In the genomic region with DNA sequence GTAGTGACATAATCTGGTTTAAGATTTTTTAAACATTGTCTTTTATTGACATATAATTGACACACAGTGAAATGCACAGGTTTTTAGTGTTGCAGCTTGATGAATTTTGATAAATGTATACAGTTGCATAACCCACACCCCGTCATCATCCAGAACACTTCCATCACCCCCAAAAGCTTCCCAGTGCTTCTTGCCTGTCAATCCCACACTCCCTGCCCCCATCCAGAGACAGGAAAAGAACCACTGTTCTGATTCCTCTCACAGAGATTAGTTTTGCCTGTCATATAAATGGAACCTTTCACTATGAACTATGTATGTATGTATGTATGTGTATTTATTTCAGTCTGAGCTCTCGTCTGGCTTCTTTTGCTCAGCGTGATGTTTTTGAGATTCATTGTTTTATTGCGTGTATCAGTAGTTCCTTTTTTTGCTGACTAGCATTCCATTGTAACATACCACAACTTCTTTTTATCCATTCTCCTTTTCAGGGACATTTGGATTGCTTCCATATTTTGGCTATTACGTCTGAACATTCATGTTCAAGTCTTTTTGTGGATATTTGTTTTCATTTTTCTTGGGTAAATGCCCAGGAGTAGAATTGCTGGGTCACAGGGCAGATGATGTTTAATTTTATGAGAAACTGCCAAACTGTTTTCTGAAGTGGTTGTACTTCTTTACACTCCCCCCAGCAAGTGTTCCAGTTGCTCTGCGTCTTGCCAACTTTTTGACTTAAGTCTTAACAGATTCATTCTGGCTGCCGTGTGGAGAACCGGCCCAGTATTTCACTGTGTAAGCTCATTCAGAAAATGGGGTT, we compare ENCODE assay signal across 10 cellular contexts. TPM values are rescaled to one million over a fixed set of nuclear protein-coding genes. Genes with fewer than 3 reads are reported as not detected.
A peak's percentile ranks its signal among the peaks of the same experiment; 100 is the strongest.
DNase-seq lines count a peak whose midpoint lies in the region; ATAC-seq and TF ChIP-seq lines count a peak whose summit lies in the region.
"Had no signal": no experiment of that assay in that cellular context is flagged by ENCODE, and none has a peak within 500 bp of the region (broad histone marks: within the 10 kb centered on the region; RNA-seq: fewer than 3 reads in every experiment).

No MANE protein-coding gene starts in this region.

- peaks cover 4% of the 10 kb centered on the region for H3K9me3 Mint-ChIP-seq in T-helper 1 cell treated with Interleukin-12 subunit alpha and Interleukin-12 subunit beta and Interleukin-4 antibody, amounts not matched to agents 30 μg/mL and 1 μg/mL, for 36 hours
- no peaks in the 10 kb centered on the region for H3K9me3 Mint-ChIP-seq in activated CD4-positive, alpha-beta memory T cell treated with anti-CD3 and anti-CD28 coated beads for 36 hours
- no peaks in the 10 kb centered on the region for H3K9me3 Mint-ChIP-seq in Calu3 (ENCODE audit: low read depth, unreplicated experiment)

- H3K4me3 Mint-ChIP-seq in T-helper 1 cell treated with Interleukin-12 subunit alpha and Interleukin-12 subunit beta and Interleukin-4 antibody, amounts not matched to agents 30 μg/mL and 1 μg/mL, for 36 hours: peak overlapping the region; percentile 58
- H3K4me3 Mint-ChIP-seq in activated CD4-positive, alpha-beta memory T cell treated with anti-CD3 and anti-CD28 coated beads for 36 hours: no peak overlapping the region
- H3K4me3 Mint-ChIP-seq in Calu3 (ENCODE audit: low read depth, unreplicated experiment): no peak overlapping the region

- peaks cover 12 to 69% (median 31%) of the 10 kb centered on the region in 6 donors for H3K4me1 ChIP-seq in spleen

- H3K4me3 ChIP-seq in fibroblast of villous mesenchyme (ENCODE audit: low read depth, low read length) (no peak overlapping the region), spleen (peak overlapping the region in 1 of 8 donors; percentile 1)
- H3K4me3 ChIP-seq: psoas muscle had no signal

- H3K27ac Mint-ChIP-seq in T-helper 1 cell treated with Interleukin-12 subunit alpha and Interleukin-12 subunit beta and Interleukin-4 antibody, amounts not matched to agents 30 μg/mL and 1 μg/mL, for 36 hours: peak overlapping the region; percentile 80
- H3K27ac Mint-ChIP-seq in activated CD4-positive, alpha-beta memory T cell treated with anti-CD3 and anti-CD28 coated beads for 36 hours: peak overlapping the region; percentile 85
- H3K27ac Mint-ChIP-seq in Calu3 (ENCODE audit: unreplicated experiment): no peak overlapping the region

- CTCF ChIA-PET in activated CD4-positive, alpha-beta memory T cell treated with anti-CD3 and anti-CD28 coated beads for 36 hours (lab: Charles Lee): interaction anchor here (0.9 to 1.3 kb wide), 2 partner anchors 364 to 368 kb away, joined by 3 to 6 read pairs; no protein-coding TSS in a partner anchor
- CTCF ChIA-PET in Calu3 (lab: Charles Lee): no interaction called here

- no peaks in the 10 kb centered on the region for H3K27me3 Mint-ChIP-seq in T-helper 1 cell treated with Interleukin-12 subunit alpha and Interleukin-12 subunit beta and Interleukin-4 antibody, amounts not matched to agents 30 μg/mL and 1 μg/mL, for 36 hours (ENCODE audit: low read depth)
- H3K27me3 Mint-ChIP-seq in activated CD4-positive, alpha-beta memory T cell treated with anti-CD3 and anti-CD28 coated beads for 36 hours: no peaks in the 10 kb centered on the region
- no peaks in the 10 kb centered on the region for H3K27me3 Mint-ChIP-seq in Calu3 (ENCODE audit: unreplicated experiment)

- no peaks in the 10 kb centered on the region for H3K9me3 ChIP-seq in spleen
- H3K9me3 ChIP-seq: psoas muscle had no signal

- H3K36me3 ChIP-seq in spleen: peaks cover 2 to 60% (median 24%) of the 10 kb centered on the region in 6 donors

- peaks cover 57% of the 10 kb centered on the region for H3K4me1 Mint-ChIP-seq in T-helper 1 cell treated with Interleukin-12 subunit alpha and Interleukin-12 subunit beta and Interleukin-4 antibody, amounts not matched to agents 30 μg/mL and 1 μg/mL, for 36 hours (ENCODE audit: low read depth)
- H3K4me1 Mint-ChIP-seq in activated CD4-positive, alpha-beta memory T cell treated with anti-CD3 and anti-CD28 coated beads for 36 hours (ENCODE audit: low read depth): peaks cover 76% of the 10 kb centered on the region
- no peaks in the 10 kb centered on the region for H3K4me1 Mint-ChIP-seq in Calu3 (ENCODE audit: low read depth, unreplicated experiment)

- DNase-seq in T-helper 1 cell: no peak
- DNase-seq in activated CD4-positive, alpha-beta memory T cell treated with anti-CD3 and anti-CD28 coated beads for 36 hours: no peak
- peak; percentile 86 for DNase-seq in fibroblast of villous mesenchyme (ENCODE audit: low read depth)
- no peak for DNase-seq in spleen
- no peak for DNase-seq in Calu3
- DNase-seq in RPMI8226: no peak
- DNase-seq: 8988T, psoas muscle had no signal

- H3K27me3 ChIP-seq in spleen (replicated peaks in 1 of 7): no peaks in the 10 kb centered on the region

- peak overlapping the region; percentile 33 to 82 (median 71) for H3K27ac ChIP-seq in spleen
- H3K27ac ChIP-seq: psoas muscle had no signal

- POLR2A ChIA-PET in activated CD4-positive, alpha-beta memory T cell treated with anti-CD3 and anti-CD28 coated beads for 36 hours (lab: Charles Lee): no interaction called here

- BruUV-seq in Calu3 (replicated peaks; lab: Mats Ljungman, UMichigan): no TSS peak

- 54 to 72% (median 65%) methylated on average over 8 of the region's 8 CpGs for WGBS in spleen, 5 donors

- intact Hi-C loops in activated CD4-positive, alpha-beta memory T cell treated with anti-CD3 and anti-CD28 coated beads for 36 hours (cut with micrococcal nuclease): no loop called here
- intact Hi-C loops in spleen (cut with DNase I; ENCODE audit: low total_unique reads) (no loop called here), Calu3 (cut with micrococcal nuclease; ENCODE audit: unreplicated experiment) (no loop called here)

- TF ChIP-seq CTCF in fibroblast of villous mesenchyme (IDR thresholded peaks at IDR 0.05; ENCODE audit: insufficient read depth, low read depth, low read length) (no peak), spleen (IDR thresholded peaks at IDR 0.05 in 8 of 11, conservative IDR thresholded peaks at IDR 0.05 in 3 of 11) (no peak), Calu3 (IDR thresholded peaks at IDR 0.05; ENCODE audit: unreplicated experiment) (no peak)

- H3K36me3 Mint-ChIP-seq in T-helper 1 cell treated with Interleukin-12 subunit alpha and Interleukin-12 subunit beta and Interleukin-4 antibody, amounts not matched to agents 30 μg/mL and 1 μg/mL, for 36 hours (ENCODE audit: low read depth): peaks cover 53% of the 10 kb centered on the region
- peaks cover 29% of the 10 kb centered on the region for H3K36me3 Mint-ChIP-seq in activated CD4-positive, alpha-beta memory T cell treated with anti-CD3 and anti-CD28 coated beads for 36 hours
- no peaks in the 10 kb centered on the region for H3K36me3 Mint-ChIP-seq in Calu3 (ENCODE audit: insufficient read depth, unreplicated experiment)

- TF ChIP-seq POLR2A in spleen (IDR thresholded peaks at IDR 0.05): no peak

- no peak for ATAC-seq in GM18870 (IDR thresholded peaks at IDR 0.05; ENCODE audit: unreplicated experiment)

RNA-seq across cellular contexts. Expression of gene UBIAD1, which starts 8.7 kb away (rescaled TPM):
- total RNA-seq in activated CD4-positive, alpha-beta memory T cell treated with anti-CD3 and anti-CD28 coated beads for 36 hours: 10 to 100 TPM; 21.4 to 22.4 TPM
- total RNA-seq in fibroblast of villous mesenchyme (9.0 and 9.5 TPM in 2 replicates), spleen (10 to 100 TPM; 14.2 to 18.5 (median 18.0) TPM), Calu3 (2022) (13.7 and 14.1 TPM in 2 replicates)
- polyA plus RNA-seq in spleen: 1 to 10 TPM; 6.8 to 9.7 (median 7.8) TPM

RNA-seq across cellular contexts. Expression of gene MTOR, which starts 19.4 kb away (rescaled TPM):
- total RNA-seq in activated CD4-positive, alpha-beta memory T cell treated with anti-CD3 and anti-CD28 coated beads for 36 hours: 10 to 100 TPM; 35.8 to 39.4 TPM
- total RNA-seq in fibroblast of villous mesenchyme: 41.6 and 47.5 TPM in 2 replicates
- 10 to 100 TPM; 28.4 to 50.9 (median 37.5) TPM for total RNA-seq in spleen
- polyA plus RNA-seq in spleen: 10 to 100 TPM; 12.5 to 16.5 (median 14.6) TPM
- 36.1 and 40.2 TPM in 2 replicates for total RNA-seq in Calu3 (2022)
